ENCODE assay signal across 1 cellular context in genomic region chr2:200765139-200765951, GRCh38.
TF ChIP-seq lines count a peak whose summit lies in the region.

No MANE protein-coding gene starts in this region.

TF ChIP-seq in HEK293, 187 proteins besides CTCF, POLR2A, EP300 and RAD21 (continued from another document):
- TF ChIP-seq, protein P1, sequence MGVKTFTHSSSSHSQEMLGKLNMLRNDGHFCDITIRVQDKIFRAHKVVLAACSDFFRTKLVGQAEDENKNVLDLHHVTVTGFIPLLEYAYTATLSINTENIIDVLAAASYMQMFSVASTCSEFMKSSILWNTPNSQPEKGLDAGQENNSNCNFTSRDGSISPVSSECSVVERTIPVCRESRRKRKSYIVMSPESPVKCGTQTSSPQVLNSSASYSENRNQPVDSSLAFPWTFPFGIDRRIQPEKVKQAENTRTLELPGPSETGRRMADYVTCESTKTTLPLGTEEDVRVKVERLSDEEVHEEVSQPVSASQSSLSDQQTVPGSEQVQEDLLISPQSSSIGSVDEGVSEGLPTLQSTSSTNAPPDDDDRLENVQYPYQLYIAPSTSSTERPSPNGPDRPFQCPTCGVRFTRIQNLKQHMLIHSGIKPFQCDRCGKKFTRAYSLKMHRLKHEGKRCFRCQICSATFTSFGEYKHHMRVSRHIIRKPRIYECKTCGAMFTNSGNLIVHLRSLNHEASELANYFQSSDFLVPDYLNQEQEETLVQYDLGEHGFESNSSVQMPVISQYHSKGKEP (tag by site-specific recombination; IDR thresholded peaks at IDR 0.05): no peak
- TF ChIP-seq ZNF221 (tag by site-specific recombination; IDR thresholded peaks at IDR 0.05; ENCODE audit: borderline replicate concordance): no peak
- no peak for TF ChIP-seq SALL2 (tag by site-specific recombination; IDR thresholded peaks at IDR 0.05; ENCODE audit: borderline replicate concordance)
- no peak for TF ChIP-seq ZNF670 (tag by site-specific recombination; IDR thresholded peaks at IDR 0.05; ENCODE audit: low read depth)
- TF ChIP-seq ZNF791 (tag by site-specific recombination; IDR thresholded peaks at IDR 0.05): no peak
- TF ChIP-seq ZBTB21 (tag by site-specific recombination; IDR thresholded peaks at IDR 0.05): peak; percentile 78
- TF ChIP-seq ZNF776 (tag by site-specific recombination; IDR thresholded peaks at IDR 0.05; ENCODE audit: borderline replicate concordance): no peak
- peak; percentile 49 for TF ChIP-seq SP3 (tag by site-specific recombination; IDR thresholded peaks at IDR 0.05)
- peak; percentile 85 for TF ChIP-seq ZNF335 (tag by site-specific recombination; conservative IDR thresholded peaks at IDR 0.05)
- no peak; the same call in 1 of the 2 replicates for TF ChIP-seq ZBTB17 (tag by site-specific recombination; IDR thresholded peaks at IDR 0.05)
- no peak for TF ChIP-seq ZNF18 (tag by site-specific recombination; IDR thresholded peaks at IDR 0.05)
- no peak for TF ChIP-seq ZNF747 (tag by site-specific recombination; IDR thresholded peaks at IDR 0.05)
- peak; percentile 90 for TF ChIP-seq SP7 (tag by site-specific recombination; IDR thresholded peaks at IDR 0.05)
- TF ChIP-seq ZSCAN23 (tag by site-specific recombination; IDR thresholded peaks at IDR 0.05): no peak
- TF ChIP-seq ZSCAN30 (tag by site-specific recombination; IDR thresholded peaks at IDR 0.05): no peak
- TF ChIP-seq, protein P2, sequence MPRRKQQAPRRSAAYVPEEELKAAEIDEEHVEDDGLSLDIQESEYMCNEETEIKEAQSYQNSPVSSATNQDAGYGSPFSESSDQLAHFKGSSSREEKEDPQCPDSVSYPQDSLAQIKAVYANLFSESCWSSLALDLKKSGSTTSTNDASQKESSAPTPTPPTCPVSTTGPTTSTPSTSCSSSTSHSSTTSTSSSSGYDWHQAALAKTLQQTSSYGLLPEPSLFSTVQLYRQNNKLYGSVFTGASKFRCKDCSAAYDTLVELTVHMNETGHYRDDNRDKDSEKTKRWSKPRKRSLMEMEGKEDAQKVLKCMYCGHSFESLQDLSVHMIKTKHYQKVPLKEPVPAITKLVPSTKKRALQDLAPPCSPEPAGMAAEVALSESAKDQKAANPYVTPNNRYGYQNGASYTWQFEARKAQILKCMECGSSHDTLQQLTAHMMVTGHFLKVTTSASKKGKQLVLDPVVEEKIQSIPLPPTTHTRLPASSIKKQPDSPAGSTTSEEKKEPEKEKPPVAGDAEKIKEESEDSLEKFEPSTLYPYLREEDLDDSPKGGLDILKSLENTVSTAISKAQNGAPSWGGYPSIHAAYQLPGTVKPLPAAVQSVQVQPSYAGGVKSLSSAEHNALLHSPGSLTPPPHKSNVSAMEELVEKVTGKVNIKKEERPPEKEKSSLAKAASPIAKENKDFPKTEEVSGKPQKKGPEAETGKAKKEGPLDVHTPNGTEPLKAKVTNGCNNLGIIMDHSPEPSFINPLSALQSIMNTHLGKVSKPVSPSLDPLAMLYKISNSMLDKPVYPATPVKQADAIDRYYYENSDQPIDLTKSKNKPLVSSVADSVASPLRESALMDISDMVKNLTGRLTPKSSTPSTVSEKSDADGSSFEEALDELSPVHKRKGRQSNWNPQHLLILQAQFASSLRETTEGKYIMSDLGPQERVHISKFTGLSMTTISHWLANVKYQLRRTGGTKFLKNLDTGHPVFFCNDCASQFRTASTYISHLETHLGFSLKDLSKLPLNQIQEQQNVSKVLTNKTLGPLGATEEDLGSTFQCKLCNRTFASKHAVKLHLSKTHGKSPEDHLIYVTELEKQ (tag by site-specific recombination; IDR thresholded peaks at IDR 0.05; ENCODE audit: borderline replicate concordance): 0 out of 2 replicates have a peak, but pooled peaks have one; percentile 24
- TF ChIP-seq MZF1 (tag by site-specific recombination; IDR thresholded peaks at IDR 0.05; ENCODE audit: borderline replicate concordance): no peak
- TF ChIP-seq, protein P3, sequence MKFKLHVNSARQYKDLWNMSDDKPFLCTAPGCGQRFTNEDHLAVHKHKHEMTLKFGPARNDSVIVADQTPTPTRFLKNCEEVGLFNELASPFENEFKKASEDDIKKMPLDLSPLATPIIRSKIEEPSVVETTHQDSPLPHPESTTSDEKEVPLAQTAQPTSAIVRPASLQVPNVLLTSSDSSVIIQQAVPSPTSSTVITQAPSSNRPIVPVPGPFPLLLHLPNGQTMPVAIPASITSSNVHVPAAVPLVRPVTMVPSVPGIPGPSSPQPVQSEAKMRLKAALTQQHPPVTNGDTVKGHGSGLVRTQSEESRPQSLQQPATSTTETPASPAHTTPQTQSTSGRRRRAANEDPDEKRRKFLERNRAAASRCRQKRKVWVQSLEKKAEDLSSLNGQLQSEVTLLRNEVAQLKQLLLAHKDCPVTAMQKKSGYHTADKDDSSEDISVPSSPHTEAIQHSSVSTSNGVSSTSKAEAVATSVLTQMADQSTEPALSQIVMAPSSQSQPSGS (tag by site-specific recombination; IDR thresholded peaks at IDR 0.05; ENCODE audit: low read depth): no peak
